Comparison of ENCODE assay signal across 8 cellular contexts in genomic region chr15:81155375-81156218, GRCh38. TPM values are rescaled to one million over a fixed set of nuclear protein-coding genes. Genes with fewer than 3 reads are reported as not detected.
A peak's percentile ranks its signal among the peaks of the same experiment; 100 is the strongest.
DNase-seq lines count a peak whose midpoint lies in the region; ATAC-seq, FAIRE-seq and TF ChIP-seq lines count a peak whose summit lies in the region.

No MANE protein-coding gene starts in this region.

- peak; percentile 66 for ATAC-seq in GM19395 (IDR thresholded peaks at IDR 0.05; ENCODE audit: unreplicated experiment)
- no peak for ATAC-seq in HG02763 (IDR thresholded peaks at IDR 0.05; ENCODE audit: unreplicated experiment)

- TF ChIP-seq RAD21 in liver (IDR thresholded peaks at IDR 0.05), result peak; percentile 83 to 85

- no peak overlapping the region for H3K4me3 ChIP-seq in liver (ENCODE audit: low read depth in 1 of 3, low read length in 3 of 3)

- no peaks in the 10 kb centered on the region for H3K36me3 ChIP-seq in liver (ENCODE audit: control insufficient read depth in 4 of 4, insufficient read depth in 3 of 4, low read depth in 1 of 4, low read length in 3 of 4)

- H3K4me1 ChIP-seq in liver (ENCODE audit: control insufficient read depth in 4 of 4, insufficient read depth in 4 of 4, low read length in 3 of 4), result peaks cover 0 to 2% (median 0%) of the 10 kb centered on the region in 4 donors

- TF ChIP-seq CTCF in liver (IDR thresholded peaks at IDR 0.05; ENCODE audit: low read depth, low read length, missing input control), result peak; percentile 71

- no peak overlapping the region for H3K27ac ChIP-seq in liver (ENCODE audit: low read depth in 1 of 2, low read length in 2 of 2)

- no peak for FAIRE-seq in urothelium cell line (lab: Jason Lieb, UNC)

- H3K9me3 ChIP-seq in liver (ENCODE audit: control insufficient read depth in 4 of 4, low read length in 3 of 4), result no peaks in the 10 kb centered on the region

- H3K27me3 ChIP-seq in liver (ENCODE audit: control insufficient read depth in 4 of 4, insufficient read depth in 4 of 4, low read length in 3 of 4), result no peaks in the 10 kb centered on the region

- WGBS in liver, result 46% methylated on average over 10 of the region's 10 CpGs

- DNase-seq in CD1c-positive myeloid dendritic cell (ENCODE audit: extremely low spot score), result peak; percentile 58
- peak; percentile 46 to 78 for DNase-seq in NOMO-1 (lab: John Stamatoyannopoulos, UW; ENCODE audit: unreplicated experiment in 2 of 2)
- peak; percentile 90 for DNase-seq in cerebellar cortex (ENCODE audit: low spot score)
- DNase-seq in urothelium cell line (ENCODE audit: low spot score), result peak; percentile 46
- DNase-seq in NCI-H1048 (lab: John Stamatoyannopoulos, UW), result no peak

- no peak overlapping the region for H3K9ac ChIP-seq in liver (ENCODE audit: low read depth in 1 of 2, low read length in 2 of 2)

TF ChIP-seq in liver, 16 proteins besides CTCF, POLR2A, EP300 and RAD21:
- TF ChIP-seq MAX (IDR thresholded peaks at IDR 0.05) (no peak), JUND (IDR thresholded peaks at IDR 0.05) (no peak), FOXA2 (IDR thresholded peaks at IDR 0.05) (no peak), ATF3 (IDR thresholded peaks at IDR 0.05) (no peak), HNF4A (conservative IDR thresholded peaks at IDR 0.05) (peak; percentile 18 to 19), GABPA (IDR thresholded peaks at IDR 0.05 in 1 of 2, conservative IDR thresholded peaks at IDR 0.05 in 1 of 2) (no peak), TAF1 (conservative IDR thresholded peaks at IDR 0.05) (no peak), NR2F2 (IDR thresholded peaks at IDR 0.05) (no peak), RXRA (IDR thresholded peaks at IDR 0.05) (peak in 1 of 2 donors; percentile 30), YY1 (IDR thresholded peaks at IDR 0.05) (no peak), ZBTB33 (IDR thresholded peaks at IDR 0.05) (no peak), FOXA1 (IDR thresholded peaks at IDR 0.05) (peak; percentile 17), SP1 (IDR thresholded peaks at IDR 0.05) (no peak), EGR1 (IDR thresholded peaks at IDR 0.05; ENCODE audit: low read depth in 2 of 2) (no peak), REST (IDR thresholded peaks at IDR 0.05) (peak; percentile 20), HNF4G (IDR thresholded peaks at IDR 0.05) (no peak)

RNA-seq across cellular contexts. Expression of gene CFAP161, which starts 21.5 kb away (rescaled TPM):
- total RNA-seq in liver, result under 1 TPM; 0.75 to 0.84 TPM
- polyA plus RNA-seq in liver, result not detected

RNA-seq across cellular contexts. Expression of gene IL16, which starts 41.1 kb away (rescaled TPM):
- 1 to 10 TPM; 4.7 to 6.9 TPM for total RNA-seq in liver
- polyA plus RNA-seq in liver, result 1 to 10 TPM; 1.9 to 4.1 TPM
